ENCODE assay signal across 1 cellular context in the genomic region with DNA sequence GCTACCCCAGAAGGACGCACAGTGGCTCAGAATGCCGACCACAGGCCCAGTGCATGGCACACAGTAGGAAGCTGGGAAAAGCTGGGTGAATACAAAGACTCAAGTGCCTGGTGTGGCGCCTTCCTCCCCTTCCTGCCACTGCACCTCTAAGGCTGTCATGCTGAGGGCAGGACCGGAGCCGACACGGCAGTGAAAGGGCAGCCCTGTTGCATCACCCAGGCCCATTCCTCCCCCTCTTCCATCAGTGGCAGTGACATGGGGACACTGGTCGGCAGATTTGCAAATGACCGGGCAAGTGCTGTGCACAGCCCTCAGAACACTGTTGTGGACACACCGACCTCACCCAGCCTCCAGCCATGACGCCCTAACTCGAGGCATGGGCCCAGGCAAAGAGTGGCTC.
A peak's percentile ranks its signal among the peaks of the same experiment; 100 is the strongest.
TF ChIP-seq lines count a peak whose summit lies in the region.

No MANE protein-coding gene starts in this region.

TF ChIP-seq in HepG2, 621 proteins besides CTCF, POLR2A, EP300 and RAD21 (continued from another document):
- TF ChIP-seq KDM2A (CRISPR knock-in tag; IDR thresholded peaks at IDR 0.05; ENCODE audit: borderline replicate concordance, low read depth) = peak; percentile 23; the same call in 1 of the 2 replicates
- peak; percentile 95 for TF ChIP-seq CEBPG (CRISPR knock-in tag; IDR thresholded peaks at IDR 0.05)
- no peak for TF ChIP-seq E2F2 (CRISPR knock-in tag; IDR thresholded peaks at IDR 0.05; ENCODE audit: borderline replicate concordance)
- 0 out of 2 replicates have a peak, but pooled peaks have one; percentile 23 for TF ChIP-seq GATAD2A (CRISPR knock-in tag; IDR thresholded peaks at IDR 0.05)
- TF ChIP-seq, protein P1, sequence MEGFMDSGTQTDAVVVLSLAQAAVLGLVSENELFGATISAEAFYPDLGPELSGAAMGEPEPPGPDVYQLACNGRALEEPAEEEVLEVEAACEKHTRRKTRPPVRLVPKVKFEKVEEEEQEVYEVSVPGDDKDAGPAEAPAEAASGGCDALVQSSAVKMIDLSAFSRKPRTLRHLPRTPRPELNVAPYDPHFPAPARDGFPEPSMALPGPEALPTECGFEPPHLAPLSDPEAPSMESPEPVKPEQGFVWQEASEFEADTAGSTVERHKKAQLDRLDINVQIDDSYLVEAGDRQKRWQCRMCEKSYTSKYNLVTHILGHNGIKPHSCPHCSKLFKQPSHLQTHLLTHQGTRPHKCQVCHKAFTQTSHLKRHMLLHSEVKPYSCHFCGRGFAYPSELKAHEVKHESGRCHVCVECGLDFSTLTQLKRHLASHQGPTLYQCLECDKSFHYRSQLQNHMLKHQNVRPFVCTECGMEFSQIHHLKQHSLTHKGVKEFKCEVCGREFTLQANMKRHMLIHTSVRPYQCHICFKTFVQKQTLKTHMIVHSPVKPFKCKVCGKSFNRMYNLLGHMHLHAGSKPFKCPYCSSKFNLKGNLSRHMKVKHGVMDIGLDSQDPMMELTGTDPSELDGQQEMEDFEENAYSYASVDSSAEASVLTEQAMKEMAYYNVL (CRISPR knock-in tag; IDR thresholded peaks at IDR 0.05; ENCODE audit: borderline replicate concordance) = no peak
- TF ChIP-seq ZZZ3 (CRISPR knock-in tag; IDR thresholded peaks at IDR 0.05; ENCODE audit: borderline replicate concordance) = no peak
- TF ChIP-seq, protein P2, sequence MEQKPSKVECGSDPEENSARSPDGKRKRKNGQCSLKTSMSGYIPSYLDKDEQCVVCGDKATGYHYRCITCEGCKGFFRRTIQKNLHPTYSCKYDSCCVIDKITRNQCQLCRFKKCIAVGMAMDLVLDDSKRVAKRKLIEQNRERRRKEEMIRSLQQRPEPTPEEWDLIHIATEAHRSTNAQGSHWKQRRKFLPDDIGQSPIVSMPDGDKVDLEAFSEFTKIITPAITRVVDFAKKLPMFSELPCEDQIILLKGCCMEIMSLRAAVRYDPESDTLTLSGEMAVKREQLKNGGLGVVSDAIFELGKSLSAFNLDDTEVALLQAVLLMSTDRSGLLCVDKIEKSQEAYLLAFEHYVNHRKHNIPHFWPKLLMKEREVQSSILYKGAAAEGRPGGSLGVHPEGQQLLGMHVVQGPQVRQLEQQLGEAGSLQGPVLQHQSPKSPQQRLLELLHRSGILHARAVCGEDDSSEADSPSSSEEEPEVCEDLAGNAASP (CRISPR knock-in tag; IDR thresholded peaks at IDR 0.05; ENCODE audit: borderline replicate concordance) = no peak; the same call in 1 of the 2 replicates
- TF ChIP-seq, protein P3, sequence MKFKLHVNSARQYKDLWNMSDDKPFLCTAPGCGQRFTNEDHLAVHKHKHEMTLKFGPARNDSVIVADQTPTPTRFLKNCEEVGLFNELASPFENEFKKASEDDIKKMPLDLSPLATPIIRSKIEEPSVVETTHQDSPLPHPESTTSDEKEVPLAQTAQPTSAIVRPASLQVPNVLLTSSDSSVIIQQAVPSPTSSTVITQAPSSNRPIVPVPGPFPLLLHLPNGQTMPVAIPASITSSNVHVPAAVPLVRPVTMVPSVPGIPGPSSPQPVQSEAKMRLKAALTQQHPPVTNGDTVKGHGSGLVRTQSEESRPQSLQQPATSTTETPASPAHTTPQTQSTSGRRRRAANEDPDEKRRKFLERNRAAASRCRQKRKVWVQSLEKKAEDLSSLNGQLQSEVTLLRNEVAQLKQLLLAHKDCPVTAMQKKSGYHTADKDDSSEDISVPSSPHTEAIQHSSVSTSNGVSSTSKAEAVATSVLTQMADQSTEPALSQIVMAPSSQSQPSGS (CRISPR knock-in tag; IDR thresholded peaks at IDR 0.05) = peak; percentile 25; the same call in 1 of the 2 replicates
- TF ChIP-seq ARID4A (CRISPR knock-in tag; IDR thresholded peaks at IDR 0.05; ENCODE audit: borderline replicate concordance) = peak; percentile 44; the same call in 1 of the 2 replicates
- no peak for TF ChIP-seq PRDM15 (CRISPR knock-in tag; IDR thresholded peaks at IDR 0.05)
- no peak for TF ChIP-seq SOX6 (IDR thresholded peaks at IDR 0.05)
- peak; percentile 35; the same call in 1 of the 2 replicates for TF ChIP-seq SOX6 (CRISPR knock-in tag; IDR thresholded peaks at IDR 0.05)
- no peak for TF ChIP-seq TBX3 (IDR thresholded peaks at IDR 0.05; ENCODE audit: borderline replicate concordance)
- TF ChIP-seq, protein P4, sequence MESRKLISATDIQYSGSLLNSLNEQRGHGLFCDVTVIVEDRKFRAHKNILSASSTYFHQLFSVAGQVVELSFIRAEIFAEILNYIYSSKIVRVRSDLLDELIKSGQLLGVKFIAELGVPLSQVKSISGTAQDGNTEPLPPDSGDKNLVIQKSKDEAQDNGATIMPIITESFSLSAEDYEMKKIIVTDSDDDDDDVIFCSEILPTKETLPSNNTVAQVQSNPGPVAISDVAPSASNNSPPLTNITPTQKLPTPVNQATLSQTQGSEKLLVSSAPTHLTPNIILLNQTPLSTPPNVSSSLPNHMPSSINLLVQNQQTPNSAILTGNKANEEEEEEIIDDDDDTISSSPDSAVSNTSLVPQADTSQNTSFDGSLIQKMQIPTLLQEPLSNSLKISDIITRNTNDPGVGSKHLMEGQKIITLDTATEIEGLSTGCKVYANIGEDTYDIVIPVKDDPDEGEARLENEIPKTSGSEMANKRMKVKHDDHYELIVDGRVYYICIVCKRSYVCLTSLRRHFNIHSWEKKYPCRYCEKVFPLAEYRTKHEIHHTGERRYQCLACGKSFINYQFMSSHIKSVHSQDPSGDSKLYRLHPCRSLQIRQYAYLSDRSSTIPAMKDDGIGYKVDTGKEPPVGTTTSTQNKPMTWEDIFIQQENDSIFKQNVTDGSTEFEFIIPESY (CRISPR knock-in tag; IDR thresholded peaks at IDR 0.05) = peak; percentile 63; the same call in 1 of the 2 replicates
- TF ChIP-seq NR2F6 (IDR thresholded peaks at IDR 0.05) = no peak
- peak; percentile 43; the same call in 1 of the 2 replicates for TF ChIP-seq NR2F6 (CRISPR knock-in tag; IDR thresholded peaks at IDR 0.05)
- 0 out of 2 replicates have a peak, but pooled peaks have one; percentile 6 for TF ChIP-seq FOXO1 (CRISPR knock-in tag; IDR thresholded peaks at IDR 0.05)
- TF ChIP-seq ZNF296 (CRISPR knock-in tag; conservative IDR thresholded peaks at IDR 0.05) = no peak
